12 cellular contexts compared by ENCODE assay signal in the genomic region with DNA sequence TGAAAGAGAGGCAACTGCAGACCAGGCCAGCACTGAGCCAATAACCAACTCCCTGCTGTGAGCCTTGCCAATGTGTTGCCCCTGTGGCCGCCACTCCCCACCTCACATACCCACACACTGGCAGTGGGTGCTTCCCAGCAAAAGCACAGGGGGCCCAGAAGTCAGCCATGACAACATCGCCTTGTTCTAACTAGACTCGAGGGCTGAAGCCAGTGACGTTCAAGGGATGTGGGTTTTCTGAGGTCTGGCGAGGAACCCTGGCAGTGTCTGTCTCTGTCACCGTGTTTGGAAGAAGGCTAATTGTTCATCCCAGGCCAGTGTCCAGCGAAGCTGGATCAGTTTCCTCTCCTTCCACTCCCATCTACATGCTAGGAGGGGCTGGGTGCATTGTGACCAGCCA.
DNase-seq lines count a peak whose midpoint lies in the region; FAIRE-seq and TF ChIP-seq lines count a peak whose summit lies in the region.
"Had no signal": no experiment of that assay in that cellular context is flagged by ENCODE, and none has a peak within 500 bp of the region (broad histone marks: within the 10 kb centered on the region; RNA-seq: fewer than 3 reads in every experiment).

No MANE protein-coding gene starts in this region.

- 80% methylated on average over 6 of the region's 7 CpGs; no CpG with 5 or more reads in 1 of the 2 experiments for WGBS in H1 (ENCODE audit: extremely low coverage in 1 of 2, insufficient coverage in 1 of 2, insufficient read length in 1 of 2, insufficient replicate concordance in 2 of 2, low coverage in 1 of 2, low lambda C conversion rate in 2 of 2, missing lambda C conversion rate in 1 of 2), 2 experiments

- H4K91ac ChIP-seq in H1 (replicated peaks; ENCODE audit: insufficient read length, low read length) = no peak overlapping the region

- H3K18ac ChIP-seq in H1 (ENCODE audit: extremely low read depth, low read length) = no peak overlapping the region

- H3K27ac Mint-ChIP-seq in osteocyte (ENCODE audit: unreplicated experiment) = no peak overlapping the region

- H4K8ac ChIP-seq in H1 (ENCODE audit: extremely low read depth, insufficient read depth, low read length) = no peak overlapping the region

- H3K27me3 ChIP-seq in Peyer's patch = no peaks in the 10 kb centered on the region
- no peaks in the 10 kb centered on the region for H3K27me3 ChIP-seq in H1 (replicated peaks in 1 of 4; ENCODE audit: control insufficient read depth in 3 of 4, extremely low read depth in 1 of 4, insufficient read depth in 3 of 4, low read length in 3 of 4)

- H3K9ac ChIP-seq in H1 (replicated peaks in 1 of 4; ENCODE audit: extremely low read depth in 1 of 4, low read depth in 3 of 4, low read length in 3 of 4) = no peak overlapping the region
- no peak overlapping the region for H3K9ac ChIP-seq in kidney (ENCODE audit: low read length in 2 of 2)

- H3K36me3 ChIP-seq in Peyer's patch = no peaks in the 10 kb centered on the region
- H3K36me3 ChIP-seq in H1 (ENCODE audit: control insufficient read depth in 2 of 4, insufficient read depth in 4 of 4, low read length in 3 of 4) = no peaks in the 10 kb centered on the region
- H3K36me3 ChIP-seq in kidney (ENCODE audit: control insufficient read depth in 1 of 2, insufficient read depth in 2 of 2, low read length in 2 of 2) = no peaks in the 10 kb centered on the region
- H3K36me3 ChIP-seq: thoracic aorta had no signal

- H3K4me3 Mint-ChIP-seq in osteocyte (ENCODE audit: unreplicated experiment) = no peak overlapping the region

- no peaks in the 10 kb centered on the region for H3K79me1 ChIP-seq in H1 (ENCODE audit: low read depth, low read length)

- H3K14ac ChIP-seq in H1 (ENCODE audit: insufficient read length) = no peak overlapping the region

- POLR2A ChIA-PET in H1 (lab: Charles Lee; ENCODE audit: partially characterized antibody) = no interaction called here

- TF ChIP-seq EP300 in H1 (IDR thresholded peaks at IDR 0.05; ENCODE audit: borderline replicate concordance in 1 of 2, low read depth in 2 of 2, low read length in 2 of 2) = no peak

- no peaks in the 10 kb centered on the region for H4K20me1 ChIP-seq in H1 (replicated peaks in 1 of 2; ENCODE audit: control insufficient read depth in 1 of 2, insufficient read depth in 2 of 2, low read length in 2 of 2)

- no peak overlapping the region for H2BK15ac ChIP-seq in H1 (ENCODE audit: low read length)

- TF ChIP-seq CTCF in Peyer's patch (IDR thresholded peaks at IDR 0.05) (no peak), H1 (IDR thresholded peaks at IDR 0.05; ENCODE audit: control extremely low read depth in 1 of 3, insufficient read depth in 1 of 3, low read depth in 1 of 3, low read length in 3 of 3) (no peak), osteocyte (IDR thresholded peaks at IDR 0.05) (no peak), kidney (IDR thresholded peaks at IDR 0.05; ENCODE audit: borderline replicate concordance, extremely low read depth, insufficient read depth) (no peak)

- no peaks in the 10 kb centered on the region for H3K36me3 Mint-ChIP-seq in osteocyte (ENCODE audit: unreplicated experiment)

- no peaks in the 10 kb centered on the region for H3K9me3 Mint-ChIP-seq in osteocyte (ENCODE audit: unreplicated experiment)

- peaks cover 29% of the 10 kb centered on the region for H3K4me1 Mint-ChIP-seq in osteocyte (ENCODE audit: unreplicated experiment)

- no peak overlapping the region for H3K23ac ChIP-seq in H1 (ENCODE audit: insufficient read length)

- H3K27ac ChIP-seq in Peyer's patch = peak overlapping the region in 1 of 4 donors; percentile 38
- no peak overlapping the region for H3K27ac ChIP-seq in H1 (ENCODE audit: low read depth, low read length)
- H3K27ac ChIP-seq in kidney (ENCODE audit: low read depth in 2 of 2, low read length in 2 of 2) = no peak overlapping the region
- H3K27ac ChIP-seq: thoracic aorta had no signal

- H2BK20ac ChIP-seq in H1 (ENCODE audit: low read length) = no peak overlapping the region

- H3K4me2 ChIP-seq in H1 (ENCODE audit: insufficient read depth in 1 of 2, low read depth in 2 of 2, low read length in 2 of 2) = no peak overlapping the region

- H3K9me3 ChIP-seq in Peyer's patch (no peaks in the 10 kb centered on the region), H1 (ENCODE audit: insufficient read depth in 2 of 2, low read depth in 1 of 2, low read length in 1 of 2) (peaks cover under 1 to 1% of the 10 kb centered on the region in 2 experiments; a peak in 1 of 4 replicates), kidney (ENCODE audit: control insufficient read depth in 1 of 2, low read length in 2 of 2) (peaks cover 0 to 3% of the 10 kb centered on the region in 2 donors)
- H3K9me3 ChIP-seq: thoracic aorta had no signal

- H2AFZ ChIP-seq in H1 (ENCODE audit: low read length) = 0 out of 2 replicates have a peak overlapping the region, but pooled peaks have one; percentile 10

- H3K4ac ChIP-seq in H1 (replicated peaks; ENCODE audit: insufficient read length, low read depth, low read length) = no peak overlapping the region

- DNase-seq in Peyer's patch = peak in 2 of 3 donors; percentile 50 to 73
- peak; percentile 44 for DNase-seq in activated T-cell treated with anti-CD3 and anti-CD28 coated beads for 24 hours (ENCODE audit: low read depth)
- DNase-seq in H1 (ENCODE audit: low read depth in 1 of 2, low spot score in 2 of 2) = no peak
- peak; percentile 24 to 30 for DNase-seq in stimulated activated CD8-positive, alpha-beta memory T cell treated with anti-CD3 and anti-CD28 coated beads, Interleukin-7, amount 100 ng/mL, for 1 hour (ENCODE audit: low read depth in 2 of 2)
- no peak for DNase-seq in NCI-H1436 (lab: John Stamatoyannopoulos, UW)
- DNase-seq in osteocyte (ENCODE audit: extremely low spot score, unreplicated experiment) = no peak
- no peak for DNase-seq in kidney
- no peak for DNase-seq in NCI-H226
- DNase-seq: COR-L47, NCI-H524, T1000 had no signal

- no peaks in the 10 kb centered on the region for H3K23me2 ChIP-seq in H1 (ENCODE audit: low read depth, low read length)

- FAIRE-seq in H1 (lab: Jason Lieb, UNC) (no peak), kidney (lab: Jason Lieb, UNC) (no peak)

- TF ChIP-seq POLR2A in Peyer's patch (IDR thresholded peaks at IDR 0.05) (no peak), H1 (IDR thresholded peaks at IDR 0.05; ENCODE audit: control extremely low read depth in 1 of 2, low read depth in 2 of 2, low read length in 2 of 2) (no peak)

- no peaks in the 10 kb centered on the region for H3K79me2 ChIP-seq in H1 (ENCODE audit: control insufficient read depth in 1 of 2, insufficient read depth in 2 of 2, low read length in 2 of 2)

- intact Hi-C loops in kidney (cut with DNase I) = no loop called here

- no peak for TF ChIP-seq RAD21 in H1 (IDR thresholded peaks at IDR 0.05 in 1 of 2, conservative IDR thresholded peaks at IDR 0.05 in 1 of 2; ENCODE audit: low read depth in 2 of 2, low read length in 2 of 2)

- no peaks in the 10 kb centered on the region for H3K27me3 Mint-ChIP-seq in osteocyte (ENCODE audit: unreplicated experiment)

- no peak overlapping the region for H3K4me3 ChIP-seq in Peyer's patch
- no peak overlapping the region for H3K4me3 ChIP-seq in H1 (ENCODE audit: extremely low read depth in 1 of 4, insufficient read depth in 2 of 4, low read depth in 3 of 4, low read length in 4 of 4)
- no peak overlapping the region for H3K4me3 ChIP-seq in kidney (ENCODE audit: low read length in 2 of 2)
- H3K4me3 ChIP-seq: thoracic aorta had no signal

- no peak overlapping the region for H3K56ac ChIP-seq in H1 (replicated peaks; ENCODE audit: insufficient read length, low read depth, low read length)

- H3K4me1 ChIP-seq in Peyer's patch = peaks cover 0 to 8% (median 2%) of the 10 kb centered on the region in 4 donors
- H3K4me1 ChIP-seq in H1 (replicated peaks in 1 of 4; ENCODE audit: control insufficient read depth in 3 of 4, insufficient read depth in 4 of 4, low read length in 3 of 4) = peaks cover 0 to 6% (median 0%) of the 10 kb centered on the region in 4 experiments; a peak in 1 of 7 replicates
- peaks cover 0 to 5% of the 10 kb centered on the region in 2 donors for H3K4me1 ChIP-seq in kidney (ENCODE audit: control insufficient read depth in 1 of 2, insufficient read depth in 1 of 2, low read depth in 1 of 2, low read length in 2 of 2)

- CTCF ChIA-PET in H1 (lab: Charles Lee; ENCODE audit: partially characterized antibody) = no interaction called here

- H2BK5ac ChIP-seq in H1 (ENCODE audit: low read depth, low read length) = no peak overlapping the region

- H2BK120ac ChIP-seq in H1 (replicated peaks; ENCODE audit: low read depth, low read length) = no peak overlapping the region

- peak overlapping the region; percentile 89; the same call in 1 of the 2 replicates for H2AK5ac ChIP-seq in H1 (ENCODE audit: low read depth, low read length)

- H4K5ac ChIP-seq in H1 (ENCODE audit: insufficient read length, low read depth, low read length) = no peak overlapping the region

- H2BK12ac ChIP-seq in H1 (ENCODE audit: low read depth, low read length) = no peak overlapping the region

TF ChIP-seq in H1, 55 proteins besides CTCF, POLR2A, EP300 and RAD21 (continues in another document):
- TF ChIP-seq, protein P1, sequence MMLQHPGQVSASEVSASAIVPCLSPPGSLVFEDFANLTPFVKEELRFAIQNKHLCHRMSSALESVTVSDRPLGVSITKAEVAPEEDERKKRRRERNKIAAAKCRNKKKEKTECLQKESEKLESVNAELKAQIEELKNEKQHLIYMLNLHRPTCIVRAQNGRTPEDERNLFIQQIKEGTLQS (IDR thresholded peaks at IDR 0.05; ENCODE audit: insufficient read depth, low read depth, low read length) = no peak
- TF ChIP-seq CREB1 (IDR thresholded peaks at IDR 0.05) (no peak), GABPA (IDR thresholded peaks at IDR 0.05; ENCODE audit: borderline replicate concordance, insufficient read depth, low read length) (no peak), SP2 (IDR thresholded peaks at IDR 0.05; ENCODE audit: low read length) (no peak), ASH2L (IDR thresholded peaks at IDR 0.05; ENCODE audit: low read length) (no peak), CBX8 (IDR thresholded peaks at IDR 0.05; ENCODE audit: borderline replicate concordance, low read depth, low read length) (no peak), SAP30 (IDR thresholded peaks at IDR 0.05; ENCODE audit: insufficient read depth, insufficient replicate concordance, low read length) (no peak), RBBP5 (IDR thresholded peaks at IDR 0.05; ENCODE audit: borderline replicate concordance, low read depth, low read length) (no peak), SIN3A (conservative IDR thresholded peaks at IDR 0.05 in 1 of 2, IDR thresholded peaks at IDR 0.05 in 1 of 2; ENCODE audit: low read depth in 1 of 2, low read length in 2 of 2) (no peak), KDM4A (IDR thresholded peaks at IDR 0.05; ENCODE audit: low read depth, low read length, severe bottlenecking) (no peak), HDAC2 (IDR thresholded peaks at IDR 0.05; ENCODE audit: borderline replicate concordance in 1 of 2, low read depth in 2 of 2, low read length in 2 of 2) (no peak), RNF2 (IDR thresholded peaks at IDR 0.05; ENCODE audit: borderline replicate concordance, low read depth, low read length, missing control alignments, poor library complexity, severe bottlenecking) (no peak), TAF1 (IDR thresholded peaks at IDR 0.05; ENCODE audit: low read depth, low read length) (no peak), CBX5 (IDR thresholded peaks at IDR 0.05; ENCODE audit: low read depth, low read length) (no peak)

Comparison
In these comparisons a context has a peak if more than half of its experiments do, and no peak if none do; other contexts are left out.
1. DNase-seq: peak in Peyer's patch (2 of 3), activated T-cell treated with anti-CD3 and anti-CD28 coated beads for 24 hours (single experiment) and stimulated activated CD8-positive, alpha-beta memory T cell treated with anti-CD3 and anti-CD28 coated beads, Interleukin-7, amount 100 ng/mL, for 1 hour (2 of 2); none in H1 (0 of 2), NCI-H1436 (single experiment), osteocyte (single experiment), kidney (single experiment) and NCI-H226 (single experiment).